In the genomic region with DNA sequence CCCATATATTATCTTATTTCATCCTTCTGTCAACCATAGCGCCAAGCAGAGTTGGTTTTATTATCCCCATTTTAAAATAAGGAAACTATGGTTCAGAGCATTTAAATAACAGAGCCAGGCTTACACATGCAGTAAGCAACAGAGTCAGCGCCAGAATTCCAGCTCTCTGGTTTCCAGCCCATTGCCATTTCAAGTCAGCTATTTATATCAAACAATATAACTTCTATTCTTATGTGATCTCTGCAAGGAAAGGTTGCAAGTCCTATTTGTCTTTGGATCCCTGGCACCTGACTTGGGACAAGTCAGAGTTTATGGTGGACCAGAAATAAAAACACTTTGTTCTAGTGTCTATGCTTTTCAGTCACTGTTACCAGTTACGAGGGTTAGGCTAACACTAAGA, we compare ENCODE assay signal across 21 cellular contexts.
"Had no signal": no experiment of that assay in that cellular context is flagged by ENCODE, and none has a peak within 500 bp of the region (broad histone marks: within the 10 kb centered on the region; RNA-seq: fewer than 3 reads in every experiment).

No MANE protein-coding gene starts in this region.

- H3K36me3 ChIP-seq: pancreas, SJSA1, upper lobe of right lung had no signal

- H3K4me1 ChIP-seq: pancreas, upper lobe of right lung had no signal

- FAIRE-seq: astrocyte, bronchial epithelial cell, pancreas had no signal

- H3K27me3 ChIP-seq: pancreas, SJSA1, upper lobe of right lung had no signal

- ATAC-seq: activated CD4-positive, alpha-beta T cell treated with anti-CD3 and anti-CD28 coated beads for 36 hours; activated CD8-positive, alpha-beta memory T cell treated with anti-CD3 and anti-CD28 coated beads, Interleukin-2, amount 10 ng/mL, durations not matched to agents 7 days and 5 days; activated naive CD8-positive, alpha-beta T cell treated with anti-CD3 and anti-CD28 coated beads, Interleukin-2, amount 50 U/mL, for 24 hours; effector memory CD8-positive, alpha-beta T cell; naive thymus-derived CD4-positive, alpha-beta T cell; pancreas; upper lobe of right lung had no signal

- H3K4me3 ChIP-seq: lung, pancreas, SJSA1, smooth muscle cell, upper lobe of right lung had no signal

- H3K27ac ChIP-seq: SJSA1, upper lobe of right lung had no signal

- H3K9me3 ChIP-seq: pancreas, SJSA1, upper lobe of right lung had no signal

- DNase-seq: activated CD4-positive, alpha-beta memory T cell treated with anti-CD3 and anti-CD28 coated beads for 36 hours; activated CD4-positive, alpha-beta T cell treated with anti-CD3 and anti-CD28 coated beads for 36 hours; activated CD8-positive, alpha-beta memory T cell treated with anti-CD3 and anti-CD28 coated beads, Interleukin-2, amount 10 ng/mL, durations not matched to agents 7 days and 5 days; activated naive CD4-positive, alpha-beta T cell treated with anti-CD3 and anti-CD28 coated beads for 36 hours; activated naive CD8-positive, alpha-beta T cell treated with anti-CD3 and anti-CD28 coated beads, Interleukin-2, amount 50 U/mL, for 24 hours; activated T-cell treated with anti-CD3 and anti-CD28 coated beads, Interleukin-2, amount 50 U/mL, for 1 hour; dermis blood vessel endothelial cell; effector memory CD8-positive, alpha-beta T cell; naive thymus-derived CD4-positive, alpha-beta T cell; pancreas; retina; stimulated activated CD4-positive, alpha-beta T cell treated with anti-CD3 and anti-CD28 coated beads, Interleukin-4, amount 100 ng/mL, for 4 hours; stimulated activated CD8-positive, alpha-beta memory T cell treated with anti-CD3 and anti-CD28 coated beads, Interleukin-4, amount 100 ng/mL, for 48 hours; stimulated activated naive CD4-positive, alpha-beta T cell treated with Interleukin-2 at 50 U/mL for 16 hours; T-helper 9 cell; upper lobe of right lung had no signal
